8 cellular contexts compared by ENCODE assay signal in the genomic region with DNA sequence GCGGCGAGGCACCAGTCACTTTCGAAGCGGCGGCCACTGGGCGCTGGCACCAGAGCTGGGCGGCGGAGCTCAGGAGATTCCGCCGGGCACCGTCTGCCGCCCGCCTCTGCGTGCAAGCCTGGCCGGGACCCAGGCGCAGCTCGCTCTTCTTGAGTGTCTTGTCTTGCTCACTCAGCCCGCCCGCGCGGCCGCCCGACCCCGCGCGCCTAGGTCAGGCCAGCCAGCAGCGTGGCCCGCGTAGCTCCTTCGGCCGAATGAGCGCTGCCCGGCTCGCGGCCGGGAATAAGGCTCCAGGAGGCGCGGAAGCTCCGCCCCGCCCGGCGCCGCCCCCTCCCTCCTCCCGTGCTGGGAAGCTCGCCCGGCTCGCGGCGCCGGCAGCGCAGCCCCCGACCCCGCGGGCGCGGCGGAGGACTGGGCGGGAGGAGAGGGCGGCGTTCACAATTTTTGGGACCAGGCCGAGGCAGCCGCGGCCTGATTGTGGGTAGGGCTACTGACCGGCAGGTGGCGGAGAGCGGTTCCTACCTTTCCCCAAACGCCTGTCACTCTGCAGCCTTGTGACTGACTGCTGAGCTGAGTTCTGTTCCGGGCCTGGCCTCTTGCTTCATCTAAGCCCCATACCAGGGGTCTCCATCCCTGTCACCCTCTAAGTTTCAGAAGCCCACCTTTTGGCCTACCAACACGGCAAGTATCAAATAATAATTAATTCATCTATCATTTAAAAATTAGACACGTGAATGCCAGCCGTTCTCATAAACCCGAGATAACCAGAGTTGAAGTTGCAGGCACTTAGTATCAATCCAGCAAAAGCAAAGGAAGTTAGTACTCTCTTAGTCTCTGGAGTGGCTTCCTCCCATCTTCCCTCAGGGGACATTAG. TPM values are rescaled to one million over a fixed set of nuclear protein-coding genes. Genes with fewer than 3 reads are reported as not detected.
DNase-seq lines count a peak whose midpoint lies in the region; ATAC-seq and TF ChIP-seq lines count a peak whose summit lies in the region.

HBEGF (minus strand) TSS at position 256 of the 874 bp plus-strand sequence. CDS start 275 bp downstream, outside the sequence.

- H3K23ac ChIP-seq in mesenchymal stem cell (ENCODE audit: low read length in 2 of 2), result no peak within 1 kb of the TSS

- peaks cover 18% of the 10 kb centered on the region for H3K27me3 Mint-ChIP-seq in endodermal cell (ENCODE audit: insufficient read depth)

- peaks cover 11% of the 10 kb centered on the region for H3K4me1 Mint-ChIP-seq in endodermal cell

- peak within 1 kb of the TSS in 1 of 2 experiments; percentile 55 for H2BK12ac ChIP-seq in mesenchymal stem cell (ENCODE audit: low read length in 2 of 2)

- TF ChIP-seq CTCF in BJ (IDR thresholded peaks at IDR 0.05; ENCODE audit: insufficient read depth, low read depth, low read length) (peak; percentile 43), endodermal cell (conservative IDR thresholded peaks at IDR 0.05) (peak; percentile 81)

- peak within 1 kb of the TSS; percentile 34 for H2BK15ac ChIP-seq in mesenchymal stem cell (ENCODE audit: low read depth, poor library complexity, severe bottlenecking)

- peak within 1 kb of the TSS; percentile 79 for H3K4me2 ChIP-seq in mesenchymal stem cell (ENCODE audit: low read length, poor library complexity, severe bottlenecking)

- peak within 1 kb of the TSS; percentile 19 for H4K8ac ChIP-seq in mesenchymal stem cell (ENCODE audit: low read length)

- CTCF ChIA-PET in BJ (lab: Yijun Ruan, JAX), result interaction anchor here (1.0 to 22.9 kb wide), 24 partner anchors 8 to 190 kb away, joined by 3 to 813 read pairs (median 6); partner anchors contain the start of genes PFDN1 and SLC4A9

- H2AFZ ChIP-seq in mesenchymal stem cell (ENCODE audit: low read depth, low read length), result peak within 1 kb of the TSS; percentile 43

- H3K36me3 ChIP-seq in BJ (ENCODE audit: control insufficient read depth, insufficient read depth, low read length) (no peaks in the 10 kb centered on the region), endodermal cell (ENCODE audit: control insufficient read depth, insufficient read depth, low read length) (peaks cover 3% of the 10 kb centered on the region), mesenchymal stem cell (ENCODE audit: control insufficient read depth in 1 of 2, insufficient read depth in 2 of 2, low read depth in 1 of 2, low read length in 2 of 2) (peaks cover 10% of the 10 kb centered on the region in 2 experiments)

- DNase-seq in BJ (ENCODE audit: low read depth), result no peak
- peak; percentile 86 for DNase-seq in NCI-H82 (lab: John Stamatoyannopoulos, UW)
- DNase-seq in activated CD8-positive, alpha-beta memory T cell treated with anti-CD3 and anti-CD28 coated beads for 24 hours, result peak; percentile 80
- peak; percentile 97 for DNase-seq in endodermal cell
- DNase-seq in mesenchymal stem cell, result peak; percentile 74
- peak; percentile 26 to 27 for DNase-seq in stimulated activated CD8-positive, alpha-beta memory T cell treated with anti-CD3 and anti-CD28 coated beads, Interleukin-7, amount 100 ng/mL, for 48 hours (ENCODE audit: extremely low read depth in 1 of 2, low read depth in 1 of 2)

- H3K18ac ChIP-seq in mesenchymal stem cell (ENCODE audit: low read depth in 1 of 2, low read length in 2 of 2), result peak within 1 kb of the TSS in 1 of 2 experiments; percentile 56

- peak within 1 kb of the TSS; percentile 76 for H3K4me3 ChIP-seq in BJ (ENCODE audit: low read depth, low read length)
- peak within 1 kb of the TSS; percentile 77 for H3K4me3 ChIP-seq in endodermal cell (ENCODE audit: low read length)
- peak within 1 kb of the TSS; percentile 72 to 81 for H3K4me3 ChIP-seq in mesenchymal stem cell (ENCODE audit: insufficient read depth in 1 of 2, low read depth in 1 of 2, low read length in 2 of 2)

- no peak within 1 kb of the TSS for H4K91ac ChIP-seq in mesenchymal stem cell (ENCODE audit: low read length)

- no peak within 1 kb of the TSS for H2AK5ac ChIP-seq in mesenchymal stem cell (ENCODE audit: low read length, severe bottlenecking)

- peak; percentile 70 for ATAC-seq in GM19043 (IDR thresholded peaks at IDR 0.05; ENCODE audit: low read depth, unreplicated experiment)
- peak; percentile 61 for ATAC-seq in HG03196 (IDR thresholded peaks at IDR 0.05; ENCODE audit: unreplicated experiment)

- peaks cover 6% of the 10 kb centered on the region for H3K79me1 ChIP-seq in mesenchymal stem cell (replicated peaks; ENCODE audit: low read length, poor library complexity, severe bottlenecking)

- H3K4me1 ChIP-seq in endodermal cell (ENCODE audit: control insufficient read depth, insufficient read depth, low read length), result no peaks in the 10 kb centered on the region
- peaks cover 16% of the 10 kb centered on the region for H3K4me1 ChIP-seq in mesenchymal stem cell (ENCODE audit: control insufficient read depth, insufficient read depth, low read depth, low read length)

- H3K27ac ChIP-seq in endodermal cell (ENCODE audit: low read depth, low read length), result no peak within 1 kb of the TSS
- H3K27ac ChIP-seq in mesenchymal stem cell (ENCODE audit: low read length, poor library complexity, severe bottlenecking), result no peak within 1 kb of the TSS

- POLR2A ChIA-PET in BJ (lab: Charles Lee), result interaction anchor here (1.1 to 1.8 kb wide), 3 partner anchors 85 to 105 kb away, joined by 3 to 6 read pairs (median 4); no protein-coding TSS in a partner anchor

- peak within 1 kb of the TSS; percentile 69 for H3K4me3 Mint-ChIP-seq in endodermal cell

- peak within 1 kb of the TSS; percentile 77 for H3K27ac Mint-ChIP-seq in endodermal cell

- H2BK120ac ChIP-seq in mesenchymal stem cell (ENCODE audit: low read depth, low read length), result no peak within 1 kb of the TSS

- H3K27me3 ChIP-seq in BJ (ENCODE audit: control insufficient read depth, insufficient read depth, low read length) (no peaks in the 10 kb centered on the region), endodermal cell (ENCODE audit: control insufficient read depth, insufficient read depth, low read length, poor library complexity, severe bottlenecking) (peaks cover 20% of the 10 kb centered on the region), mesenchymal stem cell (ENCODE audit: control insufficient read depth in 1 of 2, insufficient read depth in 1 of 2, low read length in 2 of 2) (no peaks in the 10 kb centered on the region)

- H3K9me3 ChIP-seq in endodermal cell (ENCODE audit: control insufficient read depth, low read length), result no peaks in the 10 kb centered on the region
- H3K9me3 ChIP-seq in mesenchymal stem cell (ENCODE audit: control insufficient read depth, low read length), result no peaks in the 10 kb centered on the region

- H3K9ac ChIP-seq in endodermal cell (ENCODE audit: extremely low read depth, low read length, poor library complexity, severe bottlenecking), result peak within 1 kb of the TSS; percentile 46
- H3K9ac ChIP-seq in mesenchymal stem cell (ENCODE audit: low read length), result peak within 1 kb of the TSS; percentile 84

- no peak within 1 kb of the TSS for H3K4ac ChIP-seq in mesenchymal stem cell (ENCODE audit: low read depth in 1 of 2, low read length in 2 of 2)

- H3K36me3 Mint-ChIP-seq in endodermal cell (ENCODE audit: low read depth), result no peaks in the 10 kb centered on the region

- H2BK5ac ChIP-seq in mesenchymal stem cell (ENCODE audit: low read depth, low read length, poor library complexity, severe bottlenecking), result no peak within 1 kb of the TSS

- WGBS in endodermal cell (ENCODE audit: insufficient coverage in 1 of 2, insufficient read length in 1 of 2), 2 experiments, result 3 to 8% methylated on average over 23 to 72 of the region's 72 CpGs
- WGBS in mesenchymal stem cell, result 4% methylated on average over 63 of the region's 72 CpGs

- no peak within 1 kb of the TSS for H3K14ac ChIP-seq in mesenchymal stem cell (ENCODE audit: low read length in 2 of 2)

- no peaks in the 10 kb centered on the region for H3K9me3 Mint-ChIP-seq in endodermal cell

RNA-seq across cellular contexts. Expression of gene HBEGF, which starts in this region (rescaled TPM):
- polyA plus RNA-seq in BJ (2011; rRNA removed), result 2.4 and 3.1 TPM in 2 replicates
- polyA minus RNA-seq in BJ (2011; rRNA and poly(A)+ RNA removed), result 0.31 and 0.81 TPM in 2 replicates
- 1 to 10 TPM; 1.4 to 2.1 TPM for total RNA-seq in endodermal cell
- 1.8 TPM for polyA plus RNA-seq in endodermal cell (2013, experiment 1 of 2)
- polyA plus RNA-seq in endodermal cell (2013, experiment 2 of 2), result 2.1 TPM
- 5.8 TPM for polyA plus RNA-seq in mesenchymal stem cell (2013, experiment 1 of 2)
- 5.7 TPM for polyA plus RNA-seq in mesenchymal stem cell (2013, experiment 2 of 2)
